In the genomic region with DNA sequence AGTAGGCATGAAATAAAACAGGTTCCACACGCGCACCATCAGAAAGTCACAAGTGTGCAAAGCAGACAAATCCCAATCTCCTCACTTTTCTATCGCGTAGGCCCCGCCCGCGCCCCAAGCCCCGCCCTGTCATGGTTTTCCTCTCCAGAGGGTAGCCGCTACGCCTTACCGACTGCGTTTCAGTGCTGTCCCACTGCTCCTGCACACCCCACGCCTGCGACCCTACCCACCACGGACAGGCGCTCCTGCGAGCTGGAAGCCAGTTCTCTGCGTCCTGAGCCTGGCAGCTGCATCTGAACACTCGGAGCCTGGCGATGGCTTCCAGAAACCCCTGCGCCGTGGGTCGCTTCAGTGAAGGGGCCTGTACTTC, we compare ENCODE assay signal across 8 cellular contexts. TPM values are rescaled to one million over a fixed set of nuclear protein-coding genes. Genes with fewer than 3 reads are reported as not detected.
DNase-seq lines count a peak whose midpoint lies in the region; ATAC-seq, FAIRE-seq and TF ChIP-seq lines count a peak whose summit lies in the region.

No MANE protein-coding gene starts in this region.

- H3K23me2 ChIP-seq in H9 (ENCODE audit: insufficient read length, low read depth, low read length, poor library complexity, severe bottlenecking), result peaks cover 3% of the 10 kb centered on the region

- H3K36me3 ChIP-seq in upper lobe of right lung, result peaks cover 27% of the 10 kb centered on the region

- FAIRE-seq in frontal cortex (lab: Jason Lieb, UNC), result no peak

- H3K27ac ChIP-seq in H9 (ENCODE audit: insufficient read length, low read depth, low read length), result no peak overlapping the region
- peak overlapping the region; percentile 83 for H3K27ac ChIP-seq in upper lobe of right lung

- TF ChIP-seq CTCF in H9 (conservative IDR thresholded peaks at IDR 0.05) (no peak), osteocyte (IDR thresholded peaks at IDR 0.05) (no peak), upper lobe of right lung (IDR thresholded peaks at IDR 0.05) (no peak)

- peaks cover 72 to 76% of the 10 kb centered on the region in 2 experiments for H3K9me3 Mint-ChIP-seq in H9
- H3K9me3 Mint-ChIP-seq in activated T-cell treated with anti-CD3 and anti-CD28 coated beads, Interleukin-2, amount 50 U/mL, for 72 hours, result peaks cover 15 to 31% of the 10 kb centered on the region in 2 donors
- H3K9me3 Mint-ChIP-seq in osteocyte (ENCODE audit: unreplicated experiment), result peaks cover 53% of the 10 kb centered on the region

- no peaks in the 10 kb centered on the region for H3K27me3 ChIP-seq in H9 (ENCODE audit: insufficient read depth, low read length)
- no peaks in the 10 kb centered on the region for H3K27me3 ChIP-seq in upper lobe of right lung

- ATAC-seq in activated T-cell treated with anti-CD3 and anti-CD28 coated beads, Interleukin-2, amount 50 U/mL, for 72 hours (replicated peaks in 1 of 2), result peak; percentile 41 to 45
- peak; percentile 55 for ATAC-seq in upper lobe of right lung

- H3K56ac ChIP-seq in H9 (ENCODE audit: insufficient read length, low read depth, low read length), result no peak overlapping the region

- no peak overlapping the region for H2BK12ac ChIP-seq in H9 (ENCODE audit: insufficient read length, low read depth, low read length)

- no peak overlapping the region for H2BK120ac ChIP-seq in H9 (ENCODE audit: low read depth, low read length, poor library complexity, severe bottlenecking)

- H3K79me1 ChIP-seq in H9 (ENCODE audit: insufficient read depth, low read depth, low read length, poor library complexity, severe bottlenecking), result no peaks in the 10 kb centered on the region

- no peak overlapping the region for H4K91ac ChIP-seq in H9 (ENCODE audit: insufficient read length, low read depth, low read length)

- no peak overlapping the region for H3K23ac ChIP-seq in H9 (ENCODE audit: insufficient read length, low read depth, low read length)

- H2BK20ac ChIP-seq in H9 (ENCODE audit: low read depth, low read length, poor library complexity, severe bottlenecking), result no peak overlapping the region

- DNase-seq in GM03348 (ENCODE audit: low spot score) (peak; percentile 72), H9 (peak; percentile 49), NCI-H146 treated with DMSO at 0.1 percent for 48 hours (lab: John Stamatoyannopoulos, UW; ENCODE audit: unreplicated experiment) (peak; percentile 44), frontal cortex (ENCODE audit: low spot score in 2 of 2) (peak; percentile 41 to 43), osteocyte (ENCODE audit: extremely low spot score, unreplicated experiment) (no peak), upper lobe of right lung (peak; percentile 78), NOMO-1 treated with dmso at 0.1 percent for 144 hours (lab: John Stamatoyannopoulos, UW; ENCODE audit: unreplicated experiment) (no peak)
- DNase-seq in activated T-cell treated with anti-CD3 and anti-CD28 coated beads, Interleukin-2, amount 50 U/mL, for 72 hours, result peak; percentile 37 to 45

- H3K14ac ChIP-seq in H9 (ENCODE audit: insufficient read depth, low read length), result peak overlapping the region; percentile 78; the same call in 1 of the 2 replicates

- H3K27ac Mint-ChIP-seq in H9 (no peak overlapping the region), osteocyte (ENCODE audit: unreplicated experiment) (peak overlapping the region; percentile 85)
- no peak overlapping the region for H3K27ac Mint-ChIP-seq in activated T-cell treated with anti-CD3 and anti-CD28 coated beads, Interleukin-2, amount 50 U/mL, for 72 hours

- no peak overlapping the region for H4K5ac ChIP-seq in H9 (ENCODE audit: insufficient read length, low read depth, low read length)

- H3K36me3 Mint-ChIP-seq in H9 (ENCODE audit: insufficient read depth in 1 of 3, low read depth in 3 of 3) (peaks cover 41 to 64% (median 61%) of the 10 kb centered on the region in 3 experiments), osteocyte (ENCODE audit: unreplicated experiment) (peaks cover 48% of the 10 kb centered on the region)
- H3K36me3 Mint-ChIP-seq in activated T-cell treated with anti-CD3 and anti-CD28 coated beads, Interleukin-2, amount 50 U/mL, for 72 hours (ENCODE audit: insufficient read depth in 2 of 2), result peaks cover 39 to 58% of the 10 kb centered on the region in 2 donors

- H3K4me3 Mint-ChIP-seq in H9 (peak overlapping the region; percentile 98), osteocyte (ENCODE audit: unreplicated experiment) (peak overlapping the region; percentile 98)
- H3K4me3 Mint-ChIP-seq in activated T-cell treated with anti-CD3 and anti-CD28 coated beads, Interleukin-2, amount 50 U/mL, for 72 hours, result peak overlapping the region; percentile 84 to 91

- peak overlapping the region; percentile 82 for H3K18ac ChIP-seq in H9 (ENCODE audit: insufficient read length, low read depth, low read length)

- H3K4me2 ChIP-seq in H9 (ENCODE audit: insufficient read depth, insufficient read length, low read length), result peak overlapping the region; percentile 93

- H3K27me3 Mint-ChIP-seq in H9 (ENCODE audit: low read depth), result no peaks in the 10 kb centered on the region; the same call in 1 of the 2 replicates
- H3K27me3 Mint-ChIP-seq in activated T-cell treated with anti-CD3 and anti-CD28 coated beads, Interleukin-2, amount 50 U/mL, for 72 hours (ENCODE audit: low read depth), result no peaks in the 10 kb centered on the region
- H3K27me3 Mint-ChIP-seq in osteocyte (ENCODE audit: unreplicated experiment), result no peaks in the 10 kb centered on the region

- intact Hi-C loops in upper lobe of right lung (cut with DNase I), result no loop called here

- H2BK5ac ChIP-seq in H9 (ENCODE audit: insufficient read length, low read length), result no peak overlapping the region

- no peak overlapping the region for H2BK15ac ChIP-seq in H9 (ENCODE audit: low read depth, low read length)

- H3K4me1 Mint-ChIP-seq in H9 (peaks cover 5 to 7% of the 10 kb centered on the region in 2 experiments; a peak in 3 of 4 replicates), osteocyte (ENCODE audit: unreplicated experiment) (peaks cover 11% of the 10 kb centered on the region)
- peaks cover 14% of the 10 kb centered on the region for H3K4me1 Mint-ChIP-seq in activated T-cell treated with anti-CD3 and anti-CD28 coated beads, Interleukin-2, amount 50 U/mL, for 72 hours (ENCODE audit: low read depth)

- H3K4me1 ChIP-seq in H9 (ENCODE audit: insufficient read depth, low read length) (peaks cover 4% of the 10 kb centered on the region; the same call in 1 of the 2 replicates), upper lobe of right lung (peaks cover 5% of the 10 kb centered on the region)

- H3K9me3 ChIP-seq in H9 (ENCODE audit: control insufficient read depth, low read depth, low read length) (peaks cover 50% of the 10 kb centered on the region), upper lobe of right lung (peaks cover 57% of the 10 kb centered on the region)

- no CpG with 5 or more reads among the region's 23 CpGs for WGBS in H9 (ENCODE audit: extremely low coverage, insufficient read length, low lambda C conversion rate)

- no peak overlapping the region for H3K4ac ChIP-seq in H9 (ENCODE audit: low read depth, low read length)

- peak overlapping the region; percentile 96 for H2AFZ ChIP-seq in H9 (ENCODE audit: low read length)

- H3T11ph ChIP-seq in H9 (ENCODE audit: low read length), result no peak overlapping the region

- H4K8ac ChIP-seq in H9 (replicated peaks; ENCODE audit: insufficient read length, low read depth, low read length), result no peak overlapping the region

- no peaks in the 10 kb centered on the region for H3K79me2 ChIP-seq in H9 (ENCODE audit: insufficient read depth, low read length)

- peak overlapping the region; percentile 90 for H3K4me3 ChIP-seq in upper lobe of right lung

- H2AK5ac ChIP-seq in H9 (ENCODE audit: insufficient read length, low read length), result no peak overlapping the region

- H4K20me1 ChIP-seq in H9 (ENCODE audit: control insufficient read depth, insufficient read depth, insufficient read length), result no peaks in the 10 kb centered on the region

- H3K9ac ChIP-seq in H9 (ENCODE audit: extremely low read depth, insufficient read length, low read length), result peak overlapping the region; percentile 74

RNA-seq across cellular contexts. Expression of a gene that starts 0.4 kb away (rescaled TPM):
- total RNA-seq in H9 (2021) (6.9 and 7.1 TPM in 2 replicates), frontal cortex (15.1 TPM), osteocyte (3.4 and 4.4 TPM in 2 replicates), upper lobe of right lung (3.4 TPM)
- total RNA-seq in activated T-cell treated with anti-CD3 and anti-CD28 coated beads, Interleukin-2, amount 50 U/mL, for 72 hours, result 1 to 10 TPM; 4.0 to 4.5 TPM

RNA-seq across cellular contexts. Expression of a gene that starts 28.1 kb away (rescaled TPM):
- total RNA-seq in H9 (2021) (3.2 and 3.8 TPM in 2 replicates), frontal cortex (35.5 TPM), osteocyte (7.8 and 11.3 TPM in 2 replicates), upper lobe of right lung (7.1 TPM)
- total RNA-seq in activated T-cell treated with anti-CD3 and anti-CD28 coated beads, Interleukin-2, amount 50 U/mL, for 72 hours, result 1 to 10 TPM; 3.3 to 5.7 TPM

RNA-seq across cellular contexts. Expression of a gene that starts 28.2 kb away (rescaled TPM):
- 7.2 TPM in 2 replicates for total RNA-seq in H9 (2021)
- 1 to 10 TPM; 5.8 to 6.9 TPM for total RNA-seq in activated T-cell treated with anti-CD3 and anti-CD28 coated beads, Interleukin-2, amount 50 U/mL, for 72 hours
- 14.7 TPM for total RNA-seq in frontal cortex
- total RNA-seq in osteocyte, result 10.5 and 11.2 TPM in 2 replicates
- total RNA-seq in upper lobe of right lung, result 7.0 TPM

RNA-seq across cellular contexts. Expression of a gene that starts 59.2 kb away (rescaled TPM):
- not detected in 2 replicates for total RNA-seq in H9 (2021)
- total RNA-seq in activated T-cell treated with anti-CD3 and anti-CD28 coated beads, Interleukin-2, amount 50 U/mL, for 72 hours, result 1 to 10 TPM in 1 of 2 donors, under 1 TPM in 1; 0.76 to 1.4 TPM
- 12.6 TPM for total RNA-seq in frontal cortex
- total RNA-seq in osteocyte, result not detected in 2 replicates
- 5.9 TPM for total RNA-seq in upper lobe of right lung

Comparison
In these comparisons a context has a peak if more than half of its experiments do, and no peak if none do; other contexts are left out.
1. DNase-seq: peak in GM03348 (single experiment), H9 (single experiment), NCI-H146 treated with DMSO at 0.1 percent for 48 hours (single experiment), activated T-cell treated with anti-CD3 and anti-CD28 coated beads, Interleukin-2, amount 50 U/mL, for 72 hours (2 of 2), frontal cortex (2 of 2) and upper lobe of right lung (single experiment); none in osteocyte (single experiment) and NOMO-1 treated with dmso at 0.1 percent for 144 hours (single experiment).
2. Peak in every context shown above with its lines, with median percentiles within 50 percentile points of each other: H3K4me3 Mint-ChIP-seq.